ENCODE assay signal across 19 cellular contexts in genomic region chr6:42401605-42401935, GRCh38. TPM values are rescaled to one million over a fixed set of nuclear protein-coding genes. Genes with fewer than 3 reads are reported as not detected.
DNase-seq lines count a peak whose midpoint lies in the region; ATAC-seq, FAIRE-seq and TF ChIP-seq lines count a peak whose summit lies in the region.
"Had no signal": no experiment of that assay in that cellular context is flagged by ENCODE, and none has a peak within 500 bp of the region (broad histone marks: within the 10 kb centered on the region; RNA-seq: fewer than 3 reads in every experiment).

No MANE protein-coding gene starts in this region.

- dilution Hi-C loops in keratinocyte (cut with MboI; ENCODE audit: extremely low pct_ligation_motif_present, low sequenced_read_pairs): no loop called here

- H3K9me3 ChIP-seq in HCT116 (ENCODE audit: control insufficient read depth in 1 of 2, insufficient read depth in 1 of 2, low read depth in 1 of 2, low read length in 2 of 2): no peaks in the 10 kb centered on the region
- no peaks in the 10 kb centered on the region for H3K9me3 ChIP-seq in keratinocyte (ENCODE audit: control insufficient read depth, low read depth, low read length)
- H3K9me3 ChIP-seq: right atrium auricular region had no signal

- H3K4me2 ChIP-seq in HCT116 (ENCODE audit: low read length) (peak overlapping the region; percentile 77), keratinocyte (ENCODE audit: control insufficient read depth, extremely low read depth, insufficient read depth, low read depth, low read length) (peak overlapping the region; percentile 93)

- intact Hi-C loops in activated CD4-positive, alpha-beta T cell treated with anti-CD3 and anti-CD28 coated beads, Interleukin-2, amount 10 ng/mL, durations not matched to agents 24 days and 14 days (cut with micrococcal nuclease): no loop called here
- intact Hi-C loops in activated CD4-positive, alpha-beta T cell treated with anti-CD3 and anti-CD28 coated beads for 36 hours (cut with DNase I, micrococcal nuclease): no loop called here
- intact Hi-C loops in HCT116 (cut with micrococcal nuclease): no loop called here
- intact Hi-C loops in Calu3 (cut with micrococcal nuclease; ENCODE audit: unreplicated experiment): no loop called here

- FAIRE-seq in keratinocyte (lab: Jason Lieb, UNC): peak; percentile 49
- FAIRE-seq: GM12891 had no signal

- H3K4me3 Mint-ChIP-seq in activated CD4-positive, alpha-beta T cell treated with anti-CD3 and anti-CD28 coated beads, Interleukin-2, amount 10 ng/mL, durations not matched to agents 24 days and 14 days: peak overlapping the region; percentile 9
- H3K4me3 Mint-ChIP-seq in activated CD4-positive, alpha-beta T cell treated with anti-CD3 and anti-CD28 coated beads for 36 hours: no peak overlapping the region
- H3K4me3 Mint-ChIP-seq in activated T-helper 17 cell treated with anti-CD3 and anti-CD28 coated beads, Interleukin-2, amount 50 U/mL, for 72 hours: peak overlapping the region; percentile 60
- no peak overlapping the region for H3K4me3 Mint-ChIP-seq in Calu3 (ENCODE audit: low read depth, unreplicated experiment)
- H3K4me3 Mint-ChIP-seq: memory B cell, naive B cell had no signal

- TF ChIP-seq POLR2A in HCT116 (IDR thresholded peaks at IDR 0.05; ENCODE audit: borderline replicate concordance, extremely low read depth, insufficient read depth, insufficient read length): no peak

- RAD21 ChIA-PET in HCT116 (lab: Charles Lee; ENCODE audit: low non-redundant PET in 1 of 2, low total read pairs in 2 of 2, uncharacterized antibody in 2 of 2, unreplicated experiment in 2 of 2): no interaction called here

- H3K27ac Mint-ChIP-seq in activated CD4-positive, alpha-beta T cell treated with anti-CD3 and anti-CD28 coated beads, Interleukin-2, amount 10 ng/mL, durations not matched to agents 24 days and 14 days: peak overlapping the region; percentile 68
- H3K27ac Mint-ChIP-seq in activated CD4-positive, alpha-beta T cell treated with anti-CD3 and anti-CD28 coated beads for 36 hours: no peak overlapping the region
- H3K27ac Mint-ChIP-seq in activated T-helper 17 cell treated with anti-CD3 and anti-CD28 coated beads, Interleukin-2, amount 50 U/mL, for 72 hours: peak overlapping the region; percentile 82
- no peak overlapping the region for H3K27ac Mint-ChIP-seq in Calu3 (ENCODE audit: unreplicated experiment)
- H3K27ac Mint-ChIP-seq: memory B cell, naive B cell had no signal

- no peak for TF ChIP-seq RAD21 in HCT116 (IDR thresholded peaks at IDR 0.05; ENCODE audit: low read depth)

- H4K20me1 ChIP-seq in HCT116 (ENCODE audit: insufficient read depth): no peaks in the 10 kb centered on the region
- no peaks in the 10 kb centered on the region for H4K20me1 ChIP-seq in keratinocyte (ENCODE audit: control insufficient read depth, extremely low read depth, insufficient read depth, low read length)

- H3K4me3 ChIP-seq in HCT116 (replicated peaks in 1 of 2; ENCODE audit: low read depth in 1 of 2, low read length in 2 of 2) (no peak overlapping the region), keratinocyte (ENCODE audit: control insufficient read depth in 2 of 3, extremely low read depth in 1 of 3, insufficient read depth in 2 of 3, low read depth in 1 of 3, low read length in 3 of 3) (peak overlapping the region in 1 of 3 experiments; percentile 15)
- H3K4me3 ChIP-seq: right atrium auricular region had no signal

- peaks cover 64% of the 10 kb centered on the region for H3K4me1 Mint-ChIP-seq in activated CD4-positive, alpha-beta T cell treated with anti-CD3 and anti-CD28 coated beads, Interleukin-2, amount 10 ng/mL, durations not matched to agents 24 days and 14 days
- H3K4me1 Mint-ChIP-seq in activated CD4-positive, alpha-beta T cell treated with anti-CD3 and anti-CD28 coated beads for 36 hours: peaks cover 82% of the 10 kb centered on the region
- peaks cover 44% of the 10 kb centered on the region for H3K4me1 Mint-ChIP-seq in activated T-helper 17 cell treated with anti-CD3 and anti-CD28 coated beads, Interleukin-2, amount 50 U/mL, for 72 hours
- H3K4me1 Mint-ChIP-seq in Calu3 (ENCODE audit: low read depth, unreplicated experiment): peaks cover 21% of the 10 kb centered on the region

- ATAC-seq in activated CD4-positive, alpha-beta T cell treated with anti-CD3 and anti-CD28 coated beads for 36 hours: no peak
- no peak for ATAC-seq in HCT116
- peak; percentile 25 for ATAC-seq in activated T-helper 17 cell treated with anti-CD3 and anti-CD28 coated beads, Interleukin-2, amount 50 U/mL, for 72 hours (replicated peaks)

- no peak for TF ChIP-seq CTCF in HCT116 (IDR thresholded peaks at IDR 0.05 in 2 of 3, conservative IDR thresholded peaks at IDR 0.05 in 1 of 3; ENCODE audit: borderline replicate concordance in 1 of 3, insufficient read depth in 1 of 3, low read depth in 2 of 3, low read length in 2 of 3)
- no peak for TF ChIP-seq CTCF in keratinocyte (optimal IDR thresholded peaks at IDR 0.05 in 1 of 3, IDR thresholded peaks at IDR 0.05 in 1 of 3, conservative IDR thresholded peaks at IDR 0.05 in 1 of 3; ENCODE audit: extremely low read depth in 1 of 3, insufficient read depth in 2 of 3, low read length in 3 of 3)
- no peak for TF ChIP-seq CTCF in Calu3 (IDR thresholded peaks at IDR 0.05; ENCODE audit: unreplicated experiment)

- POLR2A ChIA-PET in activated CD4-positive, alpha-beta T cell treated with anti-CD3 and anti-CD28 coated beads for 36 hours (lab: Charles Lee): interaction anchor here (0.6 to 1.3 kb wide), 2 partner anchors 9 to 12 kb away, joined by 4 to 9 read pairs; no protein-coding TSS in a partner anchor
- POLR2A ChIA-PET in HCT116 (lab: Charles Lee): no interaction called here

- H3K4me1 ChIP-seq in HCT116 (ENCODE audit: control insufficient read depth in 1 of 2, insufficient read depth in 2 of 2, low read length in 2 of 2) (peaks cover 48 to 55% of the 10 kb centered on the region in 2 experiments), keratinocyte (ENCODE audit: control insufficient read depth, extremely low read depth, insufficient read depth, low read length) (peaks cover 56% of the 10 kb centered on the region)

- H3K36me3 Mint-ChIP-seq in activated CD4-positive, alpha-beta T cell treated with anti-CD3 and anti-CD28 coated beads, Interleukin-2, amount 10 ng/mL, durations not matched to agents 24 days and 14 days (ENCODE audit: low read depth): peaks cover 31% of the 10 kb centered on the region
- peaks cover 8% of the 10 kb centered on the region for H3K36me3 Mint-ChIP-seq in activated CD4-positive, alpha-beta T cell treated with anti-CD3 and anti-CD28 coated beads for 36 hours (ENCODE audit: low read depth)
- H3K36me3 Mint-ChIP-seq in activated T-helper 17 cell treated with anti-CD3 and anti-CD28 coated beads, Interleukin-2, amount 50 U/mL, for 72 hours (ENCODE audit: low read depth): peaks cover 5% of the 10 kb centered on the region
- no peaks in the 10 kb centered on the region for H3K36me3 Mint-ChIP-seq in Calu3 (ENCODE audit: insufficient read depth, unreplicated experiment)
- H3K36me3 Mint-ChIP-seq: memory B cell, naive B cell had no signal

- H3K9ac ChIP-seq in HCT116 (ENCODE audit: low read length) (no peak overlapping the region), keratinocyte (ENCODE audit: control insufficient read depth, extremely low read depth, insufficient read depth, low read length) (no peak overlapping the region)

- H3K27ac ChIP-seq in HCT116 (ENCODE audit: low read depth, low read length): peak overlapping the region; percentile 86; the same call in 1 of the 2 replicates
- peak overlapping the region; percentile 92 for H3K27ac ChIP-seq in keratinocyte (ENCODE audit: control insufficient read depth, insufficient read depth, low read length)
- H3K27ac ChIP-seq: right atrium auricular region had no signal

- H3K9me1 ChIP-seq in keratinocyte (ENCODE audit: control insufficient read depth, extremely low read depth, insufficient read depth, low read length): peaks cover 2% of the 10 kb centered on the region

- no peaks in the 10 kb centered on the region for H3K27me3 ChIP-seq in HCT116 (ENCODE audit: insufficient read depth, low read length)
- H3K27me3 ChIP-seq in keratinocyte (ENCODE audit: control insufficient read depth, extremely low read depth, insufficient read depth, low read length): no peaks in the 10 kb centered on the region
- H3K27me3 ChIP-seq: right atrium auricular region had no signal

- DNase-seq in activated CD4-positive, alpha-beta T cell treated with anti-CD3 and anti-CD28 coated beads, Interleukin-2, amount 10 ng/mL, durations not matched to agents 24 days and 14 days: no peak
- DNase-seq in activated CD4-positive, alpha-beta T cell treated with anti-CD3 and anti-CD28 coated beads for 36 hours: no peak
- DNase-seq in HCT116 (ENCODE audit: low read depth, low spot score) (no peak), keratinocyte (ENCODE audit: low read depth, low spot score) (no peak), activated gamma-delta T cell (lab: John Stamatoyannopoulos, UW) (no peak), HK-2 (ENCODE audit: unreplicated experiment) (no peak), Calu3 (no peak)
- DNase-seq: 8988T; activated naive CD8-positive, alpha-beta T cell treated with anti-CD3 and anti-CD28 coated beads, Interleukin-2, amount 10 ng/mL, durations not matched to agents 7 days and 5 days; COR-L47; DND-41; KBM-7; naive B cell; NCI-H1694; Right ventricle myocardium superior had no signal

- CTCF ChIA-PET in activated CD4-positive, alpha-beta T cell treated with anti-CD3 and anti-CD28 coated beads for 36 hours (lab: Charles Lee): interaction anchor here (1.1 kb wide), 1 partner anchor 10 kb away, joined by 3 read pairs; no protein-coding TSS in a partner anchor
- CTCF ChIA-PET in HCT116 (lab: Charles Lee): interaction anchor here (1.8 kb wide), 1 partner anchor 146 kb away, joined by 7 read pairs; no protein-coding TSS in a partner anchor
- CTCF ChIA-PET in Calu3 (lab: Charles Lee): no interaction called here

- no peaks in the 10 kb centered on the region for H3K36me3 ChIP-seq in HCT116 (ENCODE audit: control insufficient read depth in 1 of 2, insufficient read depth in 2 of 2, low read length in 2 of 2)
- peaks cover 0 to 3% of the 10 kb centered on the region in 2 experiments for H3K36me3 ChIP-seq in keratinocyte (ENCODE audit: control insufficient read depth in 2 of 2, extremely low read depth in 1 of 2, insufficient read depth in 2 of 2, low read length in 2 of 2)
- H3K36me3 ChIP-seq: right atrium auricular region had no signal

- H3K79me2 ChIP-seq in HCT116 (ENCODE audit: insufficient read depth, low read length) (peaks cover 5% of the 10 kb centered on the region), keratinocyte (ENCODE audit: control insufficient read depth, insufficient read depth, low read length) (peaks cover 43% of the 10 kb centered on the region)

- H3K9me2 ChIP-seq in HCT116 (ENCODE audit: insufficient read depth): no peaks in the 10 kb centered on the region

- no peaks in the 10 kb centered on the region for H3K9me3 Mint-ChIP-seq in activated CD4-positive, alpha-beta T cell treated with anti-CD3 and anti-CD28 coated beads, Interleukin-2, amount 10 ng/mL, durations not matched to agents 24 days and 14 days
- H3K9me3 Mint-ChIP-seq in activated CD4-positive, alpha-beta T cell treated with anti-CD3 and anti-CD28 coated beads for 36 hours (ENCODE audit: low read depth): no peaks in the 10 kb centered on the region
- no peaks in the 10 kb centered on the region for H3K9me3 Mint-ChIP-seq in activated T-helper 17 cell treated with anti-CD3 and anti-CD28 coated beads, Interleukin-2, amount 50 U/mL, for 72 hours
- no peaks in the 10 kb centered on the region for H3K9me3 Mint-ChIP-seq in Calu3 (ENCODE audit: low read depth, unreplicated experiment)
- H3K9me3 Mint-ChIP-seq: activated naive CD8-positive, alpha-beta T cell treated with anti-CD3 and anti-CD28 coated beads, Interleukin-2, amount 10 ng/mL, durations not matched to agents 7 days and 5 days; memory B cell; naive B cell had no signal

- no TSS peak for BruUV-seq in HCT116 (replicated peaks; lab: Mats Ljungman, UMichigan)
- no TSS peak for BruUV-seq in Calu3 (replicated peaks; lab: Mats Ljungman, UMichigan)

- no peak overlapping the region for H2AFZ ChIP-seq in HCT116 (ENCODE audit: low read depth, low read length, poor library complexity, severe bottlenecking)
- no peak overlapping the region for H2AFZ ChIP-seq in keratinocyte (ENCODE audit: control insufficient read depth, low read length)

- H3K27me3 Mint-ChIP-seq in activated CD4-positive, alpha-beta T cell treated with anti-CD3 and anti-CD28 coated beads, Interleukin-2, amount 10 ng/mL, durations not matched to agents 24 days and 14 days: no peaks in the 10 kb centered on the region
- H3K27me3 Mint-ChIP-seq in activated CD4-positive, alpha-beta T cell treated with anti-CD3 and anti-CD28 coated beads for 36 hours: no peaks in the 10 kb centered on the region
- no peaks in the 10 kb centered on the region for H3K27me3 Mint-ChIP-seq in activated T-helper 17 cell treated with anti-CD3 and anti-CD28 coated beads, Interleukin-2, amount 50 U/mL, for 72 hours
- H3K27me3 Mint-ChIP-seq in Calu3 (ENCODE audit: unreplicated experiment): no peaks in the 10 kb centered on the region
- H3K27me3 Mint-ChIP-seq: activated naive CD8-positive, alpha-beta T cell treated with anti-CD3 and anti-CD28 coated beads, Interleukin-2, amount 10 ng/mL, durations not matched to agents 7 days and 5 days; memory B cell had no signal

RNA-seq across cellular contexts. Expression of gene TRERF1, which starts 50.2 kb away (rescaled TPM):
- 37.0 and 37.3 TPM in 2 replicates for total RNA-seq in activated CD4-positive, alpha-beta T cell treated with anti-CD3 and anti-CD28 coated beads, Interleukin-2, amount 10 ng/mL, durations not matched to agents 24 days and 14 days
- total RNA-seq in activated CD4-positive, alpha-beta T cell treated with anti-CD3 and anti-CD28 coated beads for 36 hours: 10 to 100 TPM; 12.2 to 14.5 TPM
- total RNA-seq in HCT116 (2021; ENCODE audit: unreplicated experiment) (12.4 TPM), Calu3 (2022) (0.81 and 1.4 TPM in 2 replicates)
- polyA plus RNA-seq in HCT116 (2012): 5.7 and 7.1 TPM in 2 replicates
- 10 to 100 TPM; 16.6 to 32.4 TPM for total RNA-seq in activated T-helper 17 cell treated with anti-CD3 and anti-CD28 coated beads, Interleukin-2, amount 50 U/mL, for 72 hours
- polyA plus RNA-seq in keratinocyte: 3.2 to 4.8 TPM (median 4.5 TPM) in 3 replicates
- polyA plus RNA-seq in keratinocyte (2011; ENCODE audit: low read depth): 2.0 TPM
- 3.3 TPM in 2 replicates for polyA plus RNA-seq in keratinocyte (2011; cell fraction: cytosol; rRNA removed)
- 12.0 and 14.6 TPM in 2 replicates for polyA plus RNA-seq in keratinocyte (2011; cell fraction: nucleus; rRNA removed)
- polyA plus RNA-seq in keratinocyte (2012; ENCODE audit: low replicate concordance): 2.4 and 6.4 TPM in 2 replicates
- 5.4 to 18.3 TPM (median 9.5 TPM) in 3 replicates for polyA minus RNA-seq in keratinocyte
- 3.8 TPM for polyA minus RNA-seq in keratinocyte (2011; cell fraction: cytosol; rRNA and poly(A)+ RNA removed)
- 8.7 and 14.2 TPM in 2 replicates for polyA minus RNA-seq in keratinocyte (2011; cell fraction: nucleus; rRNA and poly(A)+ RNA removed)

Comparison
In these comparisons a context has a peak if more than half of its experiments do, and no peak if none do; other contexts are left out.
1. H3K27ac Mint-ChIP-seq: peak in activated CD4-positive, alpha-beta T cell treated with anti-CD3 and anti-CD28 coated beads, Interleukin-2, amount 10 ng/mL, durations not matched to agents 24 days and 14 days (single experiment) and activated T-helper 17 cell treated with anti-CD3 and anti-CD28 coated beads, Interleukin-2, amount 50 U/mL, for 72 hours (single experiment); none in activated CD4-positive, alpha-beta T cell treated with anti-CD3 and anti-CD28 coated beads for 36 hours (single experiment) and Calu3 (single experiment).
2. H3K4me3 Mint-ChIP-seq: peak in activated CD4-positive, alpha-beta T cell treated with anti-CD3 and anti-CD28 coated beads, Interleukin-2, amount 10 ng/mL, durations not matched to agents 24 days and 14 days (single experiment) and activated T-helper 17 cell treated with anti-CD3 and anti-CD28 coated beads, Interleukin-2, amount 50 U/mL, for 72 hours (single experiment); none in activated CD4-positive, alpha-beta T cell treated with anti-CD3 and anti-CD28 coated beads for 36 hours (single experiment) and Calu3 (single experiment).